ENCODE assay signal across 8 cellular contexts in genomic region chr12:27969011-27969900, GRCh38. TPM values are rescaled to one million over a fixed set of nuclear protein-coding genes. Genes with fewer than 3 reads are reported as not detected.
DNase-seq lines count a peak whose midpoint lies in the region; ATAC-seq and TF ChIP-seq lines count a peak whose summit lies in the region.

No MANE protein-coding gene starts in this region.

- intact Hi-C loops in activated T-helper 1 cell treated with anti-CD3 and anti-CD28 coated beads, Interleukin-12 subunit alpha, Interleukin-12 subunit beta, Interleukin-2, Interleukin-4 antibody, amounts not matched to agents 30 ng/mL and 10 ng/mL and 1 ng/mL, durations not matched to agents 14 hours and 24 hours and 36 hours (cut with micrococcal nuclease): loop anchor here (5.0 kb wide), 1 partner anchor 203 kb away; no protein-coding TSS in a partner anchor
- intact Hi-C loops in left ventricle myocardium inferior (cut with micrococcal nuclease): no loop called here
- intact Hi-C loops in psoas muscle (cut with DNase I): no loop called here

- peaks cover 9 to 16% (median 11%) of the 10 kb centered on the region in 10 experiments; a peak in 16 of 20 replicates for H3K4me1 ChIP-seq in BLaER1 treated with 17β-estradiol and CSF1 and Interleukin-3, amounts not matched to agents 10 nM and 100 nM
- H3K4me1 ChIP-seq in left ventricle myocardium inferior (peaks cover 31% of the 10 kb centered on the region), psoas muscle (peaks cover 12% of the 10 kb centered on the region)

- no peak for TF ChIP-seq POLR2A in GM18505 (IDR thresholded peaks at IDR 0.05; ENCODE audit: borderline replicate concordance, extremely low read depth, insufficient read depth, insufficient read length)

- no peak for TF ChIP-seq CTCF in left ventricle myocardium inferior (IDR thresholded peaks at IDR 0.05; ENCODE audit: borderline replicate concordance)
- no peak for TF ChIP-seq CTCF in psoas muscle (IDR thresholded peaks at IDR 0.05)

- peak overlapping the region; percentile 75 to 98 (median 87) for H3K4me2 ChIP-seq in BLaER1 treated with 17β-estradiol and CSF1 and Interleukin-3, amounts not matched to agents 10 nM and 100 nM

- H3K4me3 ChIP-seq in BLaER1 treated with 17β-estradiol and CSF1 and Interleukin-3, amounts not matched to agents 10 nM and 100 nM: peak overlapping the region; percentile 40 to 68 (median 58)
- H3K4me3 ChIP-seq in left ventricle myocardium inferior: peak overlapping the region; percentile 70
- peak overlapping the region; percentile 65 for H3K4me3 ChIP-seq in psoas muscle

- H3K4me1 Mint-ChIP-seq in activated T-helper 1 cell treated with anti-CD3 and anti-CD28 coated beads, Interleukin-12 subunit alpha, Interleukin-12 subunit beta, Interleukin-2, Interleukin-4 antibody, amounts not matched to agents 30 ng/mL and 10 ng/mL and 1 ng/mL, durations not matched to agents 14 hours and 24 hours and 36 hours (ENCODE audit: low read depth): peaks cover 20% of the 10 kb centered on the region

- peak overlapping the region; percentile 72 for H3K4me3 Mint-ChIP-seq in activated T-helper 1 cell treated with anti-CD3 and anti-CD28 coated beads, Interleukin-12 subunit alpha, Interleukin-12 subunit beta, Interleukin-2, Interleukin-4 antibody, amounts not matched to agents 30 ng/mL and 10 ng/mL and 1 ng/mL, durations not matched to agents 14 hours and 24 hours and 36 hours

- H3K27me3 ChIP-seq in BLaER1 treated with 17β-estradiol and CSF1 and Interleukin-3, amounts not matched to agents 10 nM and 100 nM: peaks cover 75 to 87% (median 80%) of the 10 kb centered on the region in 11 experiments
- peaks cover 99% of the 10 kb centered on the region for H3K27me3 ChIP-seq in left ventricle myocardium inferior (ENCODE audit: low read depth)
- H3K27me3 ChIP-seq in psoas muscle (ENCODE audit: insufficient read depth in 3 of 3, low read length in 2 of 3): peaks cover 2 to 87% (median 21%) of the 10 kb centered on the region in 3 donors

- peaks cover 86% of the 10 kb centered on the region for H3K27me3 Mint-ChIP-seq in activated T-helper 1 cell treated with anti-CD3 and anti-CD28 coated beads, Interleukin-12 subunit alpha, Interleukin-12 subunit beta, Interleukin-2, Interleukin-4 antibody, amounts not matched to agents 30 ng/mL and 10 ng/mL and 1 ng/mL, durations not matched to agents 14 hours and 24 hours and 36 hours (ENCODE audit: insufficient read depth)

- H3K27ac ChIP-seq in BLaER1 treated with 17β-estradiol and CSF1 and Interleukin-3, amounts not matched to agents 10 nM and 100 nM: no peak overlapping the region
- peak overlapping the region; percentile 41 for H3K27ac ChIP-seq in left ventricle myocardium inferior (replicated peaks)
- H3K27ac ChIP-seq in psoas muscle: no peak overlapping the region

- ATAC-seq in psoas muscle (peak in 1 of 4 donors; percentile 37), GM18505 (IDR thresholded peaks at IDR 0.05; ENCODE audit: unreplicated experiment) (no peak), GM18870 (IDR thresholded peaks at IDR 0.05; ENCODE audit: unreplicated experiment) (no peak)

- DNase-seq in HK-2 (ENCODE audit: unreplicated experiment): peak; percentile 34
- no peak for DNase-seq in activated T-helper 1 cell treated with anti-CD3 and anti-CD28 coated beads, Interleukin-12 subunit alpha, Interleukin-12 subunit beta, Interleukin-2, Interleukin-4 antibody, amounts not matched to agents 30 ng/mL and 10 ng/mL and 1 ng/mL, durations not matched to agents 14 hours and 24 hours and 36 hours (ENCODE audit: low spot score)
- DNase-seq in left ventricle myocardium inferior: peak; percentile 21
- peak; percentile 23 to 50 for DNase-seq in psoas muscle
- DNase-seq in stimulated activated CD4-positive, alpha-beta T cell treated with anti-CD3 and anti-CD28 coated beads, Interleukin-12 subunit alpha, Interleukin-12 subunit beta, amount 100 ng/mL, for 4 hours: no peak

- peak overlapping the region in 3 of 11 experiments; percentile 39 to 69 (median 50); a peak in 4 of 22 replicates for H3K9ac ChIP-seq in BLaER1 treated with 17β-estradiol and CSF1 and Interleukin-3, amounts not matched to agents 10 nM and 100 nM

- no peaks in the 10 kb centered on the region for H3K36me3 ChIP-seq in BLaER1 treated with 17β-estradiol and CSF1 and Interleukin-3, amounts not matched to agents 10 nM and 100 nM
- no peaks in the 10 kb centered on the region for H3K36me3 ChIP-seq in left ventricle myocardium inferior
- H3K36me3 ChIP-seq in psoas muscle (ENCODE audit: insufficient read depth in 1 of 2, low read depth in 1 of 2): no peaks in the 10 kb centered on the region

- peaks cover 0 to 22% (median 6%) of the 10 kb centered on the region in 11 experiments; a peak in 12 of 22 replicates for H4K20me1 ChIP-seq in BLaER1 treated with 17β-estradiol and CSF1 and Interleukin-3, amounts not matched to agents 10 nM and 100 nM

- H3K27ac Mint-ChIP-seq in activated T-helper 1 cell treated with anti-CD3 and anti-CD28 coated beads, Interleukin-12 subunit alpha, Interleukin-12 subunit beta, Interleukin-2, Interleukin-4 antibody, amounts not matched to agents 30 ng/mL and 10 ng/mL and 1 ng/mL, durations not matched to agents 14 hours and 24 hours and 36 hours: peak overlapping the region; percentile 53

- peaks cover 4% of the 10 kb centered on the region for H3K36me3 Mint-ChIP-seq in activated T-helper 1 cell treated with anti-CD3 and anti-CD28 coated beads, Interleukin-12 subunit alpha, Interleukin-12 subunit beta, Interleukin-2, Interleukin-4 antibody, amounts not matched to agents 30 ng/mL and 10 ng/mL and 1 ng/mL, durations not matched to agents 14 hours and 24 hours and 36 hours (ENCODE audit: low read depth)

- peaks cover 5 to 20% (median 17%) of the 10 kb centered on the region in 11 experiments; a peak in 19 of 22 replicates for H3K9me3 ChIP-seq in BLaER1 treated with 17β-estradiol and CSF1 and Interleukin-3, amounts not matched to agents 10 nM and 100 nM (replicated peaks in 1 of 11)
- no peaks in the 10 kb centered on the region for H3K9me3 ChIP-seq in left ventricle myocardium inferior (replicated peaks)
- H3K9me3 ChIP-seq in psoas muscle: no peaks in the 10 kb centered on the region

- H3K9me3 Mint-ChIP-seq in activated T-helper 1 cell treated with anti-CD3 and anti-CD28 coated beads, Interleukin-12 subunit alpha, Interleukin-12 subunit beta, Interleukin-2, Interleukin-4 antibody, amounts not matched to agents 30 ng/mL and 10 ng/mL and 1 ng/mL, durations not matched to agents 14 hours and 24 hours and 36 hours: no peaks in the 10 kb centered on the region

- WGBS in psoas muscle, 3 donors: 1 to 2% (median 2%) methylated on average over 37 to 40 of the region's 40 CpGs

RNA-seq across cellular contexts. Expression of gene PTHLH, which starts 3.3 kb away (rescaled TPM):
- not detected in 2 replicates for total RNA-seq in activated T-helper 1 cell treated with anti-CD3 and anti-CD28 coated beads, Interleukin-12 subunit alpha, Interleukin-12 subunit beta, Interleukin-2, Interleukin-4 antibody, amounts not matched to agents 30 ng/mL and 10 ng/mL and 1 ng/mL, durations not matched to agents 14 hours and 24 hours and 36 hours
- total RNA-seq in left ventricle myocardium inferior (3.7 TPM), psoas muscle (under 1 TPM in 1 of 4 donors, not detected in 3; 0.54 TPM)
- under 1 TPM; 0.08 to 0.30 (median 0.20) TPM for polyA plus RNA-seq in psoas muscle

Comparison
In these comparisons a context has a peak if more than half of its experiments do, and no peak if none do; other contexts are left out.
1. DNase-seq: peak in HK-2 (single experiment), left ventricle myocardium inferior (single experiment) and psoas muscle (2 of 2); none in activated T-helper 1 cell treated with anti-CD3 and anti-CD28 coated beads, Interleukin-12 subunit alpha, Interleukin-12 subunit beta, Interleukin-2, Interleukin-4 antibody, amounts not matched to agents 30 ng/mL and 10 ng/mL and 1 ng/mL, durations not matched to agents 14 hours and 24 hours and 36 hours (single experiment) and stimulated activated CD4-positive, alpha-beta T cell treated with anti-CD3 and anti-CD28 coated beads, Interleukin-12 subunit alpha, Interleukin-12 subunit beta, amount 100 ng/mL, for 4 hours (single experiment).
2. Peak in every context shown above with its lines, with median percentiles within 50 percentile points of each other: H3K4me3 ChIP-seq.